ENCODE assay signal across 1 cellular context in the genomic region with DNA sequence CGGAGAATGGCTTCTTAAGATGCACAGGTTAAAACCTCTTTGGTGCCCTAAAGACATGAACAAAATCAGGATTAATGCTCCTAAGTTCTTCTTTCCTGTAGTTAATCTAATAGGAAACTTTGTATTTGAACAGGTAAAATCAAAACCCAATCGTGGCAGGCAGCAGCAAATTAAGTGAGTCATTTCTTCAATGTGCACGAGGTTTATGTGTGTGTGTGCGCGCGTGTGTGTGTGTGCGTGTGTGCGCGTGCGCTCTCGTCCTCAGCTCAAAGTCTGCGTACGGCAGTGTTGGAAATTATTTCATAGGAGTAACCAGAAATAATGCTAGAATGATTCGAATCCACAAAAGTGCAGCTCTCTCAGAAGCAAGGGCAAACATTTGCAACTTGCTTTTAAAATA.
TF ChIP-seq lines count a peak whose summit lies in the region.

No MANE protein-coding gene starts in this region.

TF ChIP-seq in SK-N-SH, 30 proteins besides CTCF, POLR2A, EP300 and RAD21 (continued from another document):
- TF ChIP-seq, protein P1, sequence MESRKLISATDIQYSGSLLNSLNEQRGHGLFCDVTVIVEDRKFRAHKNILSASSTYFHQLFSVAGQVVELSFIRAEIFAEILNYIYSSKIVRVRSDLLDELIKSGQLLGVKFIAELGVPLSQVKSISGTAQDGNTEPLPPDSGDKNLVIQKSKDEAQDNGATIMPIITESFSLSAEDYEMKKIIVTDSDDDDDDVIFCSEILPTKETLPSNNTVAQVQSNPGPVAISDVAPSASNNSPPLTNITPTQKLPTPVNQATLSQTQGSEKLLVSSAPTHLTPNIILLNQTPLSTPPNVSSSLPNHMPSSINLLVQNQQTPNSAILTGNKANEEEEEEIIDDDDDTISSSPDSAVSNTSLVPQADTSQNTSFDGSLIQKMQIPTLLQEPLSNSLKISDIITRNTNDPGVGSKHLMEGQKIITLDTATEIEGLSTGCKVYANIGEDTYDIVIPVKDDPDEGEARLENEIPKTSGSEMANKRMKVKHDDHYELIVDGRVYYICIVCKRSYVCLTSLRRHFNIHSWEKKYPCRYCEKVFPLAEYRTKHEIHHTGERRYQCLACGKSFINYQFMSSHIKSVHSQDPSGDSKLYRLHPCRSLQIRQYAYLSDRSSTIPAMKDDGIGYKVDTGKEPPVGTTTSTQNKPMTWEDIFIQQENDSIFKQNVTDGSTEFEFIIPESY (IDR thresholded peaks at IDR 0.05; ENCODE audit: borderline replicate concordance, low read depth) = no peak
- TF ChIP-seq EZH2phosphoT487 (IDR thresholded peaks at IDR 0.05; ENCODE audit: borderline replicate concordance, low read depth) (no peak), FOXM1 (IDR thresholded peaks at IDR 0.05; ENCODE audit: low read depth) (no peak), TCF12 (IDR thresholded peaks at IDR 0.05) (no peak), RXRA (IDR thresholded peaks at IDR 0.05; ENCODE audit: borderline replicate concordance, low read depth) (no peak), RFX5 (IDR thresholded peaks at IDR 0.05; ENCODE audit: low read length) (no peak), CHD2 (IDR thresholded peaks at IDR 0.05; ENCODE audit: low read length, partially characterized antibody) (no peak)
- TF ChIP-seq, protein P2, sequence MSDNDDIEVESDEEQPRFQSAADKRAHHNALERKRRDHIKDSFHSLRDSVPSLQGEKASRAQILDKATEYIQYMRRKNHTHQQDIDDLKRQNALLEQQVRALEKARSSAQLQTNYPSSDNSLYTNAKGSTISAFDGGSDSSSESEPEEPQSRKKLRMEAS (IDR thresholded peaks at IDR 0.05; ENCODE audit: low read depth) = no peak
